ENCODE assay signal across 12 cellular contexts in the genomic region with DNA sequence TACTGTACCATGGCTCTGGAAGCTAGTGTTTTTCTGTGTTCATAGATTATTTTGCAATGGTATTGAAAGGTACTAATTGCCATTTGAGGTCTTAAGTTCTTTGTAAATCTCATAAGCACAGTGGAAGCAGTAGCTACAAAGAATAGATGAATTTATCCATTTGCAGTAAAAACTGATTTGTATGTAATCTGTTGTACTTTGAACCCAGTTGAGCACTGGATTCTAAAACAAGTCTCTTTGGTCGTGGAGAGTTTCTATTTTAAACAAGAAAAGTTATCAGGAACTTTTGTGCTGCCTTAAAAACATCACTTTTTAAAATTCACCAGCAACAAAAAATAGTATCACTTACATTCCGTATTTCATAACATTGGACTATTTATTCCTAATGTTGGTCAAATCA. TPM values are rescaled to one million over a fixed set of nuclear protein-coding genes. Genes with fewer than 3 reads are reported as not detected.
DNase-seq lines count a peak whose midpoint lies in the region; ATAC-seq, FAIRE-seq and TF ChIP-seq lines count a peak whose summit lies in the region.
"Had no signal": no experiment of that assay in that cellular context is flagged by ENCODE, and none has a peak within 500 bp of the region (broad histone marks: within the 10 kb centered on the region; RNA-seq: fewer than 3 reads in every experiment).

No MANE protein-coding gene starts in this region.

- no peaks in the 10 kb centered on the region for H3F3A ChIP-seq in PC-3 (ENCODE audit: low read length, unreplicated experiment)

- no peak for TF ChIP-seq POLR2A in thyroid gland (IDR thresholded peaks at IDR 0.05)

- ATAC-seq in PC-3: no peak
- no peak for ATAC-seq in GM19397 (IDR thresholded peaks at IDR 0.05; ENCODE audit: unreplicated experiment)
- no peak for ATAC-seq in HG03175 (IDR thresholded peaks at IDR 0.05; ENCODE audit: unreplicated experiment)
- ATAC-seq: activated CD4-positive, CD25-positive, alpha-beta regulatory T cell treated with anti-CD3 and anti-CD28 coated beads, Interleukin-2, amount 50 U/mL, for 24 hours had no signal

- peak overlapping the region; percentile 91; the same call in 1 of the 2 replicates for H3K4me3 ChIP-seq in PC-3 (ENCODE audit: low read length)
- peak overlapping the region; percentile 72 for H3K4me3 ChIP-seq in endocrine pancreas (ENCODE audit: control insufficient read depth, insufficient read depth, low read length)
- no peak overlapping the region for H3K4me3 ChIP-seq in thyroid gland (replicated peaks in 1 of 3)

- no TSS peak for BruUV-seq in Calu3 (replicated peaks; lab: Mats Ljungman, UMichigan)
- BruUV-seq in PC-3 (replicated peaks; lab: Mats Ljungman, UMichigan): no TSS peak

- H3K4me1 Mint-ChIP-seq in Calu3 (ENCODE audit: low read depth, unreplicated experiment): peaks cover 45% of the 10 kb centered on the region
- peaks cover 35% of the 10 kb centered on the region for H3K4me1 Mint-ChIP-seq in progenitor cell of endocrine pancreas (ENCODE audit: low read depth)

- H3K27ac Mint-ChIP-seq in Calu3 (ENCODE audit: unreplicated experiment) (peak overlapping the region; percentile 76), progenitor cell of endocrine pancreas (peak overlapping the region; percentile 30)

- CTCF ChIA-PET in Calu3 (lab: Charles Lee) (interaction anchor here (0.7 to 0.8 kb wide), 2 partner anchors 40 to 283 kb away, joined by 3 read pairs; a partner anchor contains a TSS), PC-3 (lab: Charles Lee) (no interaction called here)

- H3K36me3 Mint-ChIP-seq in Calu3 (ENCODE audit: insufficient read depth, unreplicated experiment) (peaks cover 58% of the 10 kb centered on the region), progenitor cell of endocrine pancreas (ENCODE audit: insufficient read depth) (peaks cover 7% of the 10 kb centered on the region)

- FAIRE-seq in urothelium cell line (lab: Jason Lieb, UNC): no peak

- no peak for DNase-seq in Calu3
- no peak for DNase-seq in PC-3
- no peak for DNase-seq in progenitor cell of endocrine pancreas (ENCODE audit: low spot score, unreplicated experiment)
- DNase-seq in thyroid gland: no peak
- DNase-seq in urothelium cell line (ENCODE audit: low spot score): no peak
- DNase-seq: brain microvascular endothelial cell, GOT3, MV-4-11 had no signal

- POLR2A ChIA-PET in PC-3 (lab: Charles Lee; ENCODE audit: unreplicated experiment): no interaction called here

- intact Hi-C loops in Calu3 (cut with micrococcal nuclease; ENCODE audit: unreplicated experiment): loop anchor here (1.0 to 5.0 kb wide), 3 partner anchors 50 to 92 kb away; a partner anchor contains a TSS
- intact Hi-C loops in PC-3 (cut with micrococcal nuclease): loop anchor here (2.0 to 5.0 kb wide), 3 partner anchors 47 to 256 kb away; a partner anchor contains a TSS
- intact Hi-C loops in thyroid gland (cut with DNase I): loop anchor here (10.0 kb wide), 1 partner anchor 250 kb away; no protein-coding TSS in a partner anchor

- H3K79me2 ChIP-seq in PC-3 (ENCODE audit: low read length): peaks cover 86% of the 10 kb centered on the region

- H3K9me3 Mint-ChIP-seq in Calu3 (ENCODE audit: low read depth, unreplicated experiment) (no peaks in the 10 kb centered on the region), progenitor cell of endocrine pancreas (ENCODE audit: low read depth) (no peaks in the 10 kb centered on the region)

- H3K9me3 ChIP-seq in PC-3 (ENCODE audit: low read length) (no peaks in the 10 kb centered on the region), endocrine pancreas (ENCODE audit: control insufficient read depth, low read length) (no peaks in the 10 kb centered on the region), thyroid gland (no peaks in the 10 kb centered on the region)

- peaks cover 73% of the 10 kb centered on the region for H4K20me1 ChIP-seq in PC-3 (ENCODE audit: low read length)

- TF ChIP-seq CTCF in Calu3 (IDR thresholded peaks at IDR 0.05; ENCODE audit: unreplicated experiment): no peak
- no peak for TF ChIP-seq CTCF in PC-3 (conservative IDR thresholded peaks at IDR 0.05; ENCODE audit: low read depth, low read length)
- no peak for TF ChIP-seq CTCF in progenitor cell of endocrine pancreas (IDR thresholded peaks at IDR 0.05; ENCODE audit: unreplicated experiment)
- no peak for TF ChIP-seq CTCF in thyroid gland (IDR thresholded peaks at IDR 0.05)

- no peaks in the 10 kb centered on the region for H3K27me3 Mint-ChIP-seq in Calu3 (ENCODE audit: unreplicated experiment)
- H3K27me3 Mint-ChIP-seq in progenitor cell of endocrine pancreas: no peaks in the 10 kb centered on the region

- peak overlapping the region; percentile 57 for H3K4me3 Mint-ChIP-seq in Calu3 (ENCODE audit: low read depth, unreplicated experiment)
- no peak overlapping the region for H3K4me3 Mint-ChIP-seq in progenitor cell of endocrine pancreas (ENCODE audit: low read depth)

- 57 to 71% methylated on average over 2 of the region's 2 CpGs for WGBS in thyroid gland, 2 donors

- H3K9ac ChIP-seq in PC-3 (ENCODE audit: low read length) (no peak overlapping the region), endocrine pancreas (ENCODE audit: control insufficient read depth, insufficient read depth, low read length) (no peak overlapping the region)

- H3K27ac ChIP-seq in PC-3 (ENCODE audit: low read length): no peak overlapping the region
- no peak overlapping the region for H3K27ac ChIP-seq in thyroid gland
- H3K27ac ChIP-seq: brain microvascular endothelial cell had no signal

- H3K36me3 ChIP-seq in PC-3 (ENCODE audit: low read depth, low read length) (peaks cover 4% of the 10 kb centered on the region; the same call in 1 of the 2 replicates), endocrine pancreas (ENCODE audit: control insufficient read depth, insufficient read depth, low read length) (no peaks in the 10 kb centered on the region), thyroid gland (no peaks in the 10 kb centered on the region)

- peaks cover 47% of the 10 kb centered on the region for H3K4me1 ChIP-seq in PC-3 (ENCODE audit: insufficient read depth, low read length)
- peaks cover 30% of the 10 kb centered on the region for H3K4me1 ChIP-seq in endocrine pancreas (ENCODE audit: control insufficient read depth, insufficient read depth, low read length)
- peaks cover 48 to 53% of the 10 kb centered on the region in 2 donors for H3K4me1 ChIP-seq in thyroid gland

- H3K9me2 ChIP-seq in PC-3 (replicated peaks; ENCODE audit: low read length): no peaks in the 10 kb centered on the region

- peak overlapping the region; percentile 88 for H3K4me2 ChIP-seq in PC-3 (ENCODE audit: low read length)

- H2AFZ ChIP-seq in PC-3 (ENCODE audit: low read length): no peak overlapping the region

- H3K27me3 ChIP-seq in PC-3 (ENCODE audit: low read length) (no peaks in the 10 kb centered on the region), endocrine pancreas (ENCODE audit: control insufficient read depth, insufficient read depth, low read length) (no peaks in the 10 kb centered on the region), thyroid gland (no peaks in the 10 kb centered on the region)
- H3K27me3 ChIP-seq: brain microvascular endothelial cell had no signal

RNA-seq across cellular contexts. Expression of a gene that starts 4.1 kb away (rescaled TPM):
- 158 and 159 TPM in 2 replicates for total RNA-seq in Calu3 (2022)
- 98.0 and 103 TPM in 2 replicates for total RNA-seq in PC-3 (2014; rRNA removed)
- total RNA-seq in progenitor cell of endocrine pancreas: 81.8 and 83.6 TPM in 2 replicates
- 100 to 1,000 TPM; 133 to 232 (median 193) TPM for total RNA-seq in thyroid gland

Comparison
In these comparisons a context has a peak if more than half of its experiments do, and no peak if none do; other contexts are left out.
1. H3K4me3 ChIP-seq: peak in PC-3 (single experiment) and endocrine pancreas (single experiment); none in thyroid gland (0 of 3).